ENCODE assay signal across 8 cellular contexts in the genomic region with DNA sequence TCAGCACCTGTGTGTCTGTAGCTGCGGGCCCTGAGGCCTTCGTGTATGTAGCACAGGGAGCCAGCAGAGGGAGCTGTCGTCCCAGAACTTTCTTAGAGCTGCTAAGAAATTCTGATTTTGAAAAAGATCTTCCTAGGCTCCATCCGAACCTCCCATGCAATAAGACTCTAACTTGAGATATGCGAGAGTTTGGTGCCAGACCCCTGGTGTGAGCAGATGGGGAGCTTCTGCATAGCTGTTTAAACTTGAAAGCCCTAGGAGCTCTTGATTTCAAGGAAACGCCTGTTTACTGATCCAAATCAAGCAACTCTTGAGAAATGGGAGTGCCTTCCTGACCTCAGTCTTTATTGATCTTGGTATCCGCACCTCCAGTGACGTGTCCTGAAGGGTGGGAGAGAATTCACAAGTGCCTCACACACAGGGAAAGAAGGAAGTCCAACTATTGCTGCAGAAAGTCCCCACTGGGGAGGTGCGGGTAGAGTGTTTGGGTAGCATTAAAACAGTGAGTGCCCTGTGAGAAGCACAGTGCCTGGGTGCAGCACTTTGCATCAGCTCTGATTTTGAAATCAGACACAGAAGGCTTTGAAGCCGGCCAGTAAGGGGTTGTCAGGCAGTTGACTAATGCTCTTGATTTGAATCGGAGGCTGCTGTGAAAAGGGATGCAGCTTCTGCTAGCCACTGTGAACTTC.
DNase-seq lines count a peak whose midpoint lies in the region; ATAC-seq, FAIRE-seq and TF ChIP-seq lines count a peak whose summit lies in the region.

No MANE protein-coding gene starts in this region.

- H3K9me3 ChIP-seq in muscle layer of duodenum (ENCODE audit: control insufficient read depth in 1 of 2, low read length in 2 of 2), result no peaks in the 10 kb centered on the region

- peaks cover 0 to 10% of the 10 kb centered on the region in 2 donors for H3K4me1 ChIP-seq in muscle layer of duodenum (ENCODE audit: control insufficient read depth in 1 of 2, insufficient read depth in 2 of 2, low read length in 2 of 2)

- TF ChIP-seq CTCF in GM20000 (IDR thresholded peaks at IDR 0.05; ENCODE audit: extremely low read depth, missing control alignments), result peak; percentile 95

- DNase-seq in COLO668 (lab: John Stamatoyannopoulos, UW; ENCODE audit: unreplicated experiment) (peak; percentile 64), GM20000 (ENCODE audit: low spot score) (peak; percentile 70), HTR-8/SVneo (ENCODE audit: insufficient read length, low spot score) (peak; percentile 57), OCI-M2 (lab: John Stamatoyannopoulos, UW; ENCODE audit: unreplicated experiment) (peak; percentile 79), activated T-cell treated with anti-CD3 and anti-CD28 coated beads for 48 hours (ENCODE audit: low read depth) (peak; percentile 70)
- peak; percentile 88 for DNase-seq in stimulated activated CD8-positive, alpha-beta memory T cell treated with anti-CD3 and anti-CD28 coated beads, Interleukin-4, amount 100 ng/mL, for 48 hours

- no peak for FAIRE-seq in HTR-8/SVneo (lab: Jason Lieb, UNC)

- ATAC-seq in esophagus mucosa, result peak; percentile 89

- no peaks in the 10 kb centered on the region for H3K36me3 ChIP-seq in muscle layer of duodenum (ENCODE audit: control insufficient read depth in 1 of 2, insufficient read depth in 2 of 2, low read length in 2 of 2)

- H3K27me3 ChIP-seq in muscle layer of duodenum (ENCODE audit: low read depth, low read length), result no peaks in the 10 kb centered on the region

- H3K27ac ChIP-seq in muscle layer of duodenum (ENCODE audit: low read length), result peak overlapping the region; percentile 59

- peak overlapping the region; percentile 47 for H3K4me3 ChIP-seq in muscle layer of duodenum (ENCODE audit: low read depth in 1 of 2, low read length in 2 of 2)

Comparison
In these comparisons a context has a peak if more than half of its experiments do, and no peak if none do; other contexts are left out.
1. Peak in every context shown above with its lines: DNase-seq, ATAC-seq, H3K4me3 ChIP-seq and H3K27ac ChIP-seq.